19 cellular contexts compared by ENCODE assay signal in genomic region chr4:187576751-187577150, GRCh38.
"Had no signal": no experiment of that assay in that cellular context is flagged by ENCODE, and none has a peak within 500 bp of the region (broad histone marks: within the 10 kb centered on the region; RNA-seq: fewer than 3 reads in every experiment).

No MANE protein-coding gene starts in this region.

- DNase-seq: esophagus squamous epithelium; foreskin fibroblast; immature natural killer cell; left colon; naive thymus-derived CD4-positive, alpha-beta T cell; nephron progenitor cell; retina; right lobe of liver; spleen; stimulated activated CD4-positive, alpha-beta T cell treated with anti-CD3 and anti-CD28 coated beads, Interleukin-15, amount 100 ng/mL, for 24 hours; stimulated activated CD4-positive, alpha-beta T cell treated with anti-CD3 and anti-CD28 coated beads, Interleukin-1b, Interleukin-23, amount 100 ng/mL, for 48 hours; stimulated activated CD4-positive, alpha-beta T cell treated with anti-CD3 and anti-CD28 coated beads, Interleukin-4, amount 100 ng/mL, for 24 hours; stimulated activated naive CD8-positive, alpha-beta T cell treated with anti-CD3 and anti-CD28 coated beads, Interleukin-15, amount 100 ng/mL, for 72 hours; testis; transverse colon had no signal

- H3K4me3 ChIP-seq: esophagus squamous epithelium, gastroesophageal sphincter, prostate gland, right lobe of liver, spleen, testis, transverse colon had no signal

- H3K36me3 ChIP-seq: esophagus squamous epithelium, gastroesophageal sphincter, prostate gland, right lobe of liver, spleen, transverse colon had no signal

- H3K27ac ChIP-seq: esophagus squamous epithelium, gastroesophageal sphincter, parathyroid adenoma, prostate gland, right lobe of liver, spleen, testis, transverse colon had no signal

- ATAC-seq: gastroesophageal sphincter; left colon; naive thymus-derived CD4-positive, alpha-beta T cell; right lobe of liver; stimulated activated memory B cell treated with anti-CD40 and anti-IgM and Interleukin-4, amounts not matched to agents 10 μg/mL and 1 μg/mL and 100 μg/mL, for 72 hours; stimulated activated naive CD8-positive, alpha-beta T cell treated with anti-CD3 and anti-CD28 coated beads, Interleukin-15, amount 100 ng/mL, for 72 hours had no signal

- H3K4me1 ChIP-seq: esophagus squamous epithelium, gastroesophageal sphincter, parathyroid adenoma, prostate gland, right lobe of liver, spleen, testis, transverse colon had no signal

- H3K27me3 ChIP-seq: esophagus squamous epithelium, gastroesophageal sphincter, right lobe of liver, spleen, testis, transverse colon had no signal

- H3K9me3 ChIP-seq: esophagus squamous epithelium, gastroesophageal sphincter, prostate gland, right lobe of liver, spleen, testis, transverse colon had no signal
